ENCODE assay signal across 8 cellular contexts in the genomic region with DNA sequence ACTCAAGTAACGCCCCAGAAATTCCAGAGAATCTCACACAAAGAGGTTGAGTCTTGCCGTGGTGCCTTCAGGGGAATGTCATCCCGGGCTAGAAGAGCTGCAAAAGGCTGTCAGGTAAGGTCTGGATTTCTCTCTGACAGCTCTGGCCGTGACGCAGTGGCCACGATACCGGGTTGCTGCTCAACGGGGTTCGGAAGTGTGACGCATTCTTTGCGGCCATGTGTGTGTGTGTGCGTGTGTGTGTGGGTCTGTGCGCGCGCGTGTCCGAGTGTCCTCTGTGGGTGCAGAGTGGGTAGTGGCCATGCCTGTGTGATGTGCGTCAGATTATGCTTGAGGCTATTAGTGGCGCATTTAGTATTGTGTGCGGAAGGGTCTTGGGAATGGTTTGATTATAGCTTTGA. TPM values are rescaled to one million over a fixed set of nuclear protein-coding genes. Genes with fewer than 3 reads are reported as not detected.
DNase-seq lines count a peak whose midpoint lies in the region; ATAC-seq and TF ChIP-seq lines count a peak whose summit lies in the region.

No MANE protein-coding gene starts in this region.

- no peak for TF ChIP-seq CTCF in NB4 (IDR thresholded peaks at IDR 0.05; ENCODE audit: low read depth, low read length)

- H3K4me1 Mint-ChIP-seq in natural killer cell treated with Interleukin-12 subunit alpha and Interleukin-12 subunit beta and Interleukin-15 and Interleukin-18, amount 100 ng/mL, for 72 hours (ENCODE audit: low read depth in 2 of 2): peaks cover 24 to 33% of the 10 kb centered on the region in 2 donors

- H3K9me3 Mint-ChIP-seq in natural killer cell treated with Interleukin-12 subunit alpha and Interleukin-12 subunit beta and Interleukin-15 and Interleukin-18, amount 100 ng/mL, for 72 hours: peaks cover 4% of the 10 kb centered on the region

- H3K27me3 Mint-ChIP-seq in natural killer cell treated with Interleukin-12 subunit alpha and Interleukin-12 subunit beta and Interleukin-15 and Interleukin-18, amount 100 ng/mL, for 72 hours: no peaks in the 10 kb centered on the region

- H3K27ac Mint-ChIP-seq in natural killer cell treated with Interleukin-12 subunit alpha and Interleukin-12 subunit beta and Interleukin-15 and Interleukin-18, amount 100 ng/mL, for 72 hours: peak overlapping the region; percentile 84 to 98

- peaks cover 12% of the 10 kb centered on the region for H3K36me3 Mint-ChIP-seq in natural killer cell treated with Interleukin-12 subunit alpha and Interleukin-12 subunit beta and Interleukin-15 and Interleukin-18, amount 100 ng/mL, for 72 hours

- H3K27ac ChIP-seq in epithelial cell of prostate: peak overlapping the region; percentile 92

- no peak for TF ChIP-seq POLR2A in NB4 (IDR thresholded peaks at IDR 0.05; ENCODE audit: extremely low read depth, insufficient read length)

- H3K4me3 Mint-ChIP-seq in natural killer cell treated with Interleukin-12 subunit alpha and Interleukin-12 subunit beta and Interleukin-15 and Interleukin-18, amount 100 ng/mL, for 72 hours: peak overlapping the region; percentile 97

- ATAC-seq in GM21737 (IDR thresholded peaks at IDR 0.05; ENCODE audit: unreplicated experiment): peak; percentile 27
- ATAC-seq in natural killer cell treated with Interleukin-12 subunit alpha and Interleukin-12 subunit beta and Interleukin-15 and Interleukin-18, amount 100 ng/mL, for 72 hours: peak; percentile 59 to 71

- H3K4me3 ChIP-seq in NB4 (ENCODE audit: low read depth, low read length): peak overlapping the region; percentile 81

- DNase-seq in COLO668 (lab: John Stamatoyannopoulos, UW; ENCODE audit: unreplicated experiment): peak; percentile 74
- DNase-seq in NB4 (ENCODE audit: low read depth): peak; percentile 44
- peak; percentile 25 for DNase-seq in activated CD8-positive, alpha-beta memory T cell treated with anti-CD3 and anti-CD28 coated beads, Interleukin-2, amount 50 U/mL, for 24 hours (ENCODE audit: extremely low read depth)
- peak; percentile 58 for DNase-seq in epithelial cell of prostate (ENCODE audit: low read depth, low spot score)
- DNase-seq in natural killer cell treated with Interleukin-12 subunit alpha and Interleukin-12 subunit beta and Interleukin-15 and Interleukin-18, amount 100 ng/mL, for 72 hours (ENCODE audit: low spot score): peak; percentile 70
- peak; percentile 56 for DNase-seq in stimulated activated naive CD4-positive, alpha-beta T cell treated with Interleukin-2 at 50 U/mL for 16 hours (lab: John Stamatoyannopoulos, UW)
- no peak for DNase-seq in HT-29 (ENCODE audit: low spot score)

RNA-seq across cellular contexts. Expression of a gene that starts 0.3 kb away (rescaled TPM):
- 1 to 10 TPM; 1.2 to 2.3 TPM for total RNA-seq in natural killer cell treated with Interleukin-12 subunit alpha and Interleukin-12 subunit beta and Interleukin-15 and Interleukin-18, amount 100 ng/mL, for 72 hours
- total RNA-seq in HT-29 (2014; rRNA removed; shearing (Covaris generic)): 0.03 TPM in 1 of 2 replicates, not detected in the other

RNA-seq across cellular contexts. Expression of a gene that starts 0.4 kb away (rescaled TPM):
- 1 to 10 TPM; 2.0 to 4.2 TPM for total RNA-seq in natural killer cell treated with Interleukin-12 subunit alpha and Interleukin-12 subunit beta and Interleukin-15 and Interleukin-18, amount 100 ng/mL, for 72 hours
- 0.03 and 0.10 TPM in 2 replicates for total RNA-seq in HT-29 (2014; rRNA removed; shearing (Covaris generic))
